ENCODE assay signal across 8 cellular contexts in genomic region chr19:8915997-8916396, GRCh38.
"Had no signal": no experiment of that assay in that cellular context is flagged by ENCODE, and none has a peak within 500 bp of the region (broad histone marks: within the 10 kb centered on the region; RNA-seq: fewer than 3 reads in every experiment).

No MANE protein-coding gene starts in this region.

- H3K36me3 ChIP-seq: HAP-1 had no signal

- H3K4me1 ChIP-seq: HAP-1 had no signal

- H3K27ac ChIP-seq: GM23248, KMS-11 had no signal

- H3K4me3 ChIP-seq: GM23248, HAP-1 had no signal

- DNase-seq: GM23248, GOT3, H7, IMR-90, Karpas-422, KBM-7 had no signal

- H3K9me3 ChIP-seq: HAP-1 had no signal
